ENCODE assay signal across 10 cellular contexts in the genomic region with DNA sequence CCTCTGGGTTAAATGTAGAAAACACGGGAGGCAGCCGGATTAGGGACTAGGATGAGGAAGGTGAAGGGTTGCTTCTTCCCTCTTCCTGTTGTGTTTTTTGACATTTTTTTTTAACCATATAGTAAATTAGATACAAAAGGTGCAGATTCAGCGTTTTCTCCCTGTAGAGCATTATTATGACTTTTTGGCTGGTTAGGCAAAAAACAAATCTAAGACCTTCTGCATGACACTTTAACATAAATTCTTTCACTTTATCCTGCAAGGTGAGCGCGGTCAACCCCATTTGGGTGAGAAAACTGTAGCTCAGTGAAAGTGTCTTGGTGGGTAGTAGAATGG. TPM values are rescaled to one million over a fixed set of nuclear protein-coding genes. Genes with fewer than 3 reads are reported as not detected.
DNase-seq lines count a peak whose midpoint lies in the region; TF ChIP-seq lines count a peak whose summit lies in the region.
"Had no signal": no experiment of that assay in that cellular context is flagged by ENCODE, and none has a peak within 500 bp of the region (broad histone marks: within the 10 kb centered on the region; RNA-seq: fewer than 3 reads in every experiment).

No MANE protein-coding gene starts in this region.

- H3F3A ChIP-seq in PC-9 (ENCODE audit: insufficient read depth, low read depth), result no peaks in the 10 kb centered on the region

- peak overlapping the region; percentile 69 for H3K4me3 ChIP-seq in GM06990 (replicated peaks; ENCODE audit: low read depth, low read length)
- peak overlapping the region; percentile 70; the same call in 1 of the 2 replicates for H3K4me3 ChIP-seq in PC-9
- H3K4me3 ChIP-seq in esophagus muscularis mucosa, result peak overlapping the region in 3 of 4 donors; percentile 59 to 68 (median 61)

- H3K27ac ChIP-seq in PC-9, result no peak overlapping the region
- H3K27ac ChIP-seq in esophagus muscularis mucosa (replicated peaks in 1 of 4), result no peak overlapping the region

- no peaks in the 10 kb centered on the region for H3K79me2 ChIP-seq in PC-9 (ENCODE audit: low read depth)

- no peaks in the 10 kb centered on the region for H3K9me2 ChIP-seq in PC-9 (ENCODE audit: insufficient read depth)

- H3K27ac Mint-ChIP-seq in progenitor cell of endocrine pancreas, result peak overlapping the region; percentile 67

- TF ChIP-seq CTCF in GM06990 (IDR thresholded peaks at IDR 0.05; ENCODE audit: insufficient read depth, low read length, poor library complexity, severe bottlenecking) (no peak), PC-9 (conservative IDR thresholded peaks at IDR 0.05) (no peak), esophagus muscularis mucosa (IDR thresholded peaks at IDR 0.05) (no peak), progenitor cell of endocrine pancreas (IDR thresholded peaks at IDR 0.05; ENCODE audit: unreplicated experiment) (no peak)

- no TSS peak for BruUV-seq in PC-9 (replicated peaks; lab: Mats Ljungman, UMichigan)

- H3K9me3 ChIP-seq in PC-9 (ENCODE audit: insufficient read depth, low read depth), result no peaks in the 10 kb centered on the region
- H3K9me3 ChIP-seq in esophagus muscularis mucosa, result no peaks in the 10 kb centered on the region

- H3K4me3 Mint-ChIP-seq in progenitor cell of endocrine pancreas (ENCODE audit: low read depth), result peak overlapping the region; percentile 79

- H3K36me3 Mint-ChIP-seq in progenitor cell of endocrine pancreas (ENCODE audit: insufficient read depth), result no peaks in the 10 kb centered on the region

- peaks cover 18% of the 10 kb centered on the region for H3K4me1 Mint-ChIP-seq in progenitor cell of endocrine pancreas (ENCODE audit: low read depth)

- DNase-seq in GM06990 (ENCODE audit: extremely low read depth, insufficient read length), result no peak
- DNase-seq in PC-9, result no peak
- DNase-seq in esophagus muscularis mucosa (ENCODE audit: extremely low spot score), result no peak
- no peak for DNase-seq in progenitor cell of endocrine pancreas (ENCODE audit: low spot score, unreplicated experiment)
- DNase-seq in NCI-H526 (lab: John Stamatoyannopoulos, UW), result no peak
- no peak for DNase-seq in DMS79 treated with DMSO at 0.1 percent for 48 hours (lab: John Stamatoyannopoulos, UW)
- DNase-seq in anterior cingulate cortex (lab: John Stamatoyannopoulos, UW), result no peak
- DNase-seq in kidney glomerular epithelial cell (lab: John Stamatoyannopoulos, UW), result no peak
- DNase-seq: midbrain, NCI-H524 treated with DMSO at 0.1 percent for 48 hours had no signal

- H3K4me1 ChIP-seq in PC-9 (replicated peaks; ENCODE audit: insufficient read depth), result peaks cover 6% of the 10 kb centered on the region; the same call in 1 of the 2 replicates
- peaks cover 0 to 26% (median 23%) of the 10 kb centered on the region in 4 donors for H3K4me1 ChIP-seq in esophagus muscularis mucosa

- TF ChIP-seq POLR2A in esophagus muscularis mucosa (IDR thresholded peaks at IDR 0.05; ENCODE audit: low read depth), result no peak

- H2AFZ ChIP-seq in PC-9, result peak overlapping the region; percentile 80

- no peaks in the 10 kb centered on the region for H3K9me3 Mint-ChIP-seq in progenitor cell of endocrine pancreas (ENCODE audit: low read depth)

- intact Hi-C loops in PC-9 (cut with micrococcal nuclease; ENCODE audit: unreplicated experiment), result no loop called here
- intact Hi-C loops in esophagus muscularis mucosa (cut with DNase I), result no loop called here

- H3K27me3 ChIP-seq in GM06990 (replicated peaks; ENCODE audit: control insufficient read depth, insufficient read depth, low read length) (no peaks in the 10 kb centered on the region), PC-9 (ENCODE audit: insufficient read depth, low read depth) (peaks cover 5% of the 10 kb centered on the region; the same call in 1 of the 2 replicates), esophagus muscularis mucosa (peaks cover 0 to 53% (median 32%) of the 10 kb centered on the region in 4 donors)

- H3K36me3 ChIP-seq in GM06990 (ENCODE audit: control insufficient read depth, insufficient read depth, low read length) (no peaks in the 10 kb centered on the region), PC-9 (ENCODE audit: low read depth) (no peaks in the 10 kb centered on the region), esophagus muscularis mucosa (no peaks in the 10 kb centered on the region)

- 47% methylated on average over 5 of the region's 5 CpGs for WGBS in esophagus muscularis mucosa

- peak overlapping the region; percentile 93 for H3K4me2 ChIP-seq in PC-9

- no peaks in the 10 kb centered on the region for H4K20me1 ChIP-seq in PC-9 (ENCODE audit: insufficient read depth)

- POLR2A ChIA-PET in PC-9 (lab: Charles Lee; ENCODE audit: unreplicated experiment), result no interaction called here

- CTCF ChIA-PET in PC-9 (lab: Charles Lee), result no interaction called here

- peaks cover 58% of the 10 kb centered on the region for H3K27me3 Mint-ChIP-seq in progenitor cell of endocrine pancreas

- no peak for TF ChIP-seq EP300 in esophagus muscularis mucosa (IDR thresholded peaks at IDR 0.05)

RNA-seq across cellular contexts. Expression of a gene that starts 1.3 kb away (rescaled TPM):
- total RNA-seq in PC-9 (2021), result 1.7 and 2.5 TPM in 2 replicates
- total RNA-seq in esophagus muscularis mucosa, result 1 to 10 TPM in 1 of 4 donors, under 1 TPM in 3; 0.45 to 5.3 (median 0.70) TPM
- 7.0 and 8.1 TPM in 2 replicates for total RNA-seq in progenitor cell of endocrine pancreas
